Comparison of ENCODE assay signal across 7 cellular contexts in genomic region chr2:171160119-171160629, GRCh38. TPM values are rescaled to one million over a fixed set of nuclear protein-coding genes. Genes with fewer than 3 reads are reported as not detected.
DNase-seq lines count a peak whose midpoint lies in the region; ATAC-seq lines count a peak whose summit lies in the region.

No MANE protein-coding gene starts in this region.

- H2AK5ac ChIP-seq in mesenchymal stem cell (ENCODE audit: low read length, severe bottlenecking) = no peak overlapping the region

- peak overlapping the region; percentile 73 for H2BK15ac ChIP-seq in mesenchymal stem cell (ENCODE audit: low read depth, poor library complexity, severe bottlenecking)

- peak overlapping the region in 1 of 2 experiments; percentile 66 for H3K23ac ChIP-seq in mesenchymal stem cell (ENCODE audit: low read length in 2 of 2)

- H3K27ac Mint-ChIP-seq in activated CD4-positive, alpha-beta memory T cell treated with anti-CD3 and anti-CD28 coated beads for 36 hours = peak overlapping the region; percentile 88

- peak overlapping the region; percentile 91 to 92 for H3K4me3 ChIP-seq in mesenchymal stem cell (ENCODE audit: insufficient read depth in 1 of 2, low read depth in 1 of 2, low read length in 2 of 2)

- POLR2A ChIA-PET in activated CD4-positive, alpha-beta memory T cell treated with anti-CD3 and anti-CD28 coated beads for 36 hours (lab: Charles Lee) = no interaction called here

- H2BK12ac ChIP-seq in mesenchymal stem cell (ENCODE audit: low read length in 2 of 2) = peak overlapping the region in 1 of 2 experiments; percentile 63

- H2AFZ ChIP-seq in mesenchymal stem cell (ENCODE audit: low read depth, low read length) = peak overlapping the region; percentile 60

- peak overlapping the region; percentile 90 for H2BK120ac ChIP-seq in mesenchymal stem cell (ENCODE audit: low read depth, low read length)

- H3K4me3 Mint-ChIP-seq in activated CD4-positive, alpha-beta memory T cell treated with anti-CD3 and anti-CD28 coated beads for 36 hours = peak overlapping the region; percentile 92

- peak; percentile 91 for DNase-seq in NCI-H2227 (lab: John Stamatoyannopoulos, UW; ENCODE audit: unreplicated experiment)
- peak; percentile 79 for DNase-seq in activated CD4-positive, alpha-beta memory T cell treated with anti-CD3 and anti-CD28 coated beads for 36 hours
- peak; percentile 59 for DNase-seq in effector CD4-positive, alpha-beta T cell
- DNase-seq in mesenchymal stem cell = peak; percentile 78
- peak; percentile 39 for DNase-seq in stimulated activated CD8-positive, alpha-beta memory T cell treated with anti-CD3 and anti-CD28 coated beads, Interleukin-12 subunit alpha, Interleukin-12 subunit beta, amount 100 ng/mL, for 1 hour (ENCODE audit: low read depth)

- H3K4me1 Mint-ChIP-seq in activated CD4-positive, alpha-beta memory T cell treated with anti-CD3 and anti-CD28 coated beads for 36 hours (ENCODE audit: low read depth) = peaks cover 57% of the 10 kb centered on the region

- peak overlapping the region; percentile 91 to 100 for H3K18ac ChIP-seq in mesenchymal stem cell (ENCODE audit: low read depth in 1 of 2, low read length in 2 of 2)

- peak overlapping the region; percentile 82 for H4K8ac ChIP-seq in mesenchymal stem cell (ENCODE audit: low read length)

- peak overlapping the region; percentile 94 for H3K9ac ChIP-seq in mesenchymal stem cell (ENCODE audit: low read length)

- H3K27me3 ChIP-seq in mesenchymal stem cell (ENCODE audit: control insufficient read depth in 1 of 2, insufficient read depth in 1 of 2, low read length in 2 of 2) = no peaks in the 10 kb centered on the region

- H3K36me3 ChIP-seq in mesenchymal stem cell (ENCODE audit: control insufficient read depth in 1 of 2, insufficient read depth in 2 of 2, low read depth in 1 of 2, low read length in 2 of 2) = no peaks in the 10 kb centered on the region

- no peaks in the 10 kb centered on the region for H3K9me3 Mint-ChIP-seq in activated CD4-positive, alpha-beta memory T cell treated with anti-CD3 and anti-CD28 coated beads for 36 hours

- peak overlapping the region in 1 of 2 experiments; percentile 100 for H3K14ac ChIP-seq in mesenchymal stem cell (ENCODE audit: low read length in 2 of 2)

- no peaks in the 10 kb centered on the region for H3K79me1 ChIP-seq in mesenchymal stem cell (replicated peaks; ENCODE audit: low read length, poor library complexity, severe bottlenecking)

- peak overlapping the region; percentile 83 to 99 for H3K4ac ChIP-seq in mesenchymal stem cell (ENCODE audit: low read depth in 1 of 2, low read length in 2 of 2)

- H3K27ac ChIP-seq in mesenchymal stem cell (ENCODE audit: low read length, poor library complexity, severe bottlenecking) = peak overlapping the region; percentile 91

- peak overlapping the region; percentile 96 for H2BK5ac ChIP-seq in mesenchymal stem cell (ENCODE audit: low read depth, low read length, poor library complexity, severe bottlenecking)

- H3K4me2 ChIP-seq in mesenchymal stem cell (ENCODE audit: low read length, poor library complexity, severe bottlenecking) = peak overlapping the region; percentile 89

- H3K36me3 Mint-ChIP-seq in activated CD4-positive, alpha-beta memory T cell treated with anti-CD3 and anti-CD28 coated beads for 36 hours = peaks cover 3% of the 10 kb centered on the region

- H3K27me3 Mint-ChIP-seq in activated CD4-positive, alpha-beta memory T cell treated with anti-CD3 and anti-CD28 coated beads for 36 hours = no peaks in the 10 kb centered on the region

- intact Hi-C loops in activated CD4-positive, alpha-beta memory T cell treated with anti-CD3 and anti-CD28 coated beads for 36 hours (cut with micrococcal nuclease) = loop anchor here (5.0 kb wide), 2 partner anchors 52 to 242 kb away; no protein-coding TSS in a partner anchor

- no peaks in the 10 kb centered on the region for H3K4me1 ChIP-seq in mesenchymal stem cell (ENCODE audit: control insufficient read depth, insufficient read depth, low read depth, low read length)

- 0% methylated on average over 31 of the region's 50 CpGs for WGBS in mesenchymal stem cell

- CTCF ChIA-PET in activated CD4-positive, alpha-beta memory T cell treated with anti-CD3 and anti-CD28 coated beads for 36 hours (lab: Charles Lee) = interaction anchor here (0.9 to 4.4 kb wide), 5 partner anchors 10 to 256 kb away, joined by 3 to 23 read pairs (median 9); no protein-coding TSS in a partner anchor

- peak; percentile 3 for ATAC-seq in GM18517 (IDR thresholded peaks at IDR 0.05; ENCODE audit: unreplicated experiment)
- ATAC-seq in HG02938 (IDR thresholded peaks at IDR 0.05; ENCODE audit: unreplicated experiment) = peak; percentile 17

- H3K9me3 ChIP-seq in mesenchymal stem cell (ENCODE audit: control insufficient read depth, low read length) = no peaks in the 10 kb centered on the region

- H4K91ac ChIP-seq in mesenchymal stem cell (ENCODE audit: low read length) = peak overlapping the region; percentile 91

RNA-seq across cellular contexts. Expression of gene TLK1, which starts 0.5 kb away (rescaled TPM):
- total RNA-seq in activated CD4-positive, alpha-beta memory T cell treated with anti-CD3 and anti-CD28 coated beads for 36 hours = 10 to 100 TPM; 59.2 to 64.5 TPM
- 28.6 TPM for polyA plus RNA-seq in mesenchymal stem cell (2013, experiment 1 of 2)
- polyA plus RNA-seq in mesenchymal stem cell (2013, experiment 2 of 2) = 27.2 TPM

Comparison
In these comparisons a context has a peak if more than half of its experiments do, and no peak if none do; other contexts are left out.
1. Peak in every context shown above with its lines: DNase-seq, ATAC-seq, H3K4me3 ChIP-seq and H3K27ac ChIP-seq.
2. DNase-seq: peak in every context shown above with its lines; median percentile 91 in NCI-H2227; 79 in activated CD4-positive, alpha-beta memory T cell treated with anti-CD3 and anti-CD28 coated beads for 36 hours; 78 in mesenchymal stem cell; 59 in effector CD4-positive, alpha-beta T cell; 39 in stimulated activated CD8-positive, alpha-beta memory T cell treated with anti-CD3 and anti-CD28 coated beads, Interleukin-12 subunit alpha, Interleukin-12 subunit beta, amount 100 ng/mL, for 1 hour.